ENCODE assay signal across 8 cellular contexts in the genomic region with DNA sequence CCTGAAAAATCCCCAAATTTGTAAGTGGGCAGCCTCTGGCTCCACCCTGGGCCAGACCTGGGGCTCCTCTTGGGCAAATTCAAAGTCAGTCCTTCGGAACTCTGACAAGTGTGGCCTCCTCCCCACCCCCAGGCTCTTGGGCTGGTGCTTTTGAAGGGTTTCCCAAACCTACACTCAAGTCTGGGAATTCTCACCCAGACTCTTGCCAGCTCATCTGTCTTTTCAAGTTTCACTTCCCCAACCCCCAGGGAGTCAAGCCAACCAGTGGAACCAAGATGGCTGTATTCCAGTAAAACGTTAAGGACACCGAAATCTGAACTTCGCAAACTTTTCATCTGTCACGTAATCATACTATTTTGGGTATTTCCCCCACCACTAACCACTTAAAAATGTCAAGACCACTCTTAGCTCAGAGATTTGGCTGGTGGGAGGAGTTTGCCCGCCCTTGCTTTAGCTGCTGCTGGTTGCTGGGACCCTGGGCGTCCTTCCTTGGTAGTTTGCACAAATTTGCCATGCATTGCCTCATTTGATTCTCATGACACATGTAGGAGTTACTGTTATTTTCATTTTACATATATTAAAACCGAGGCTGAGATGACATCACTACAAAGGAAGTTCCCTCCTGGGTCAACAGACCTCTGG. TPM values are rescaled to one million over a fixed set of nuclear protein-coding genes. Genes with fewer than 3 reads are reported as not detected.
DNase-seq lines count a peak whose midpoint lies in the region; ATAC-seq and TF ChIP-seq lines count a peak whose summit lies in the region.

No MANE protein-coding gene starts in this region.

- H3K27ac ChIP-seq in endodermal cell (ENCODE audit: low read depth, low read length): no peak overlapping the region

- H3K9ac ChIP-seq in endodermal cell (ENCODE audit: extremely low read depth, low read length, poor library complexity, severe bottlenecking): no peak overlapping the region

- H3K27ac Mint-ChIP-seq in endodermal cell: no peak overlapping the region

- ATAC-seq in HG03135 (IDR thresholded peaks at IDR 0.05; ENCODE audit: unreplicated experiment): peak; percentile 42

- 86 to 90% methylated on average over 6 to 8 of the region's 8 CpGs for WGBS in endodermal cell (ENCODE audit: insufficient coverage in 1 of 2, insufficient read length in 1 of 2), 2 experiments

- no peaks in the 10 kb centered on the region for H3K27me3 Mint-ChIP-seq in endodermal cell (ENCODE audit: insufficient read depth)

- H3K36me3 ChIP-seq in endodermal cell (ENCODE audit: control insufficient read depth, insufficient read depth, low read length): peaks cover 40% of the 10 kb centered on the region

- H3K4me3 ChIP-seq in endodermal cell (ENCODE audit: low read length): no peak overlapping the region

- H3K4me1 Mint-ChIP-seq in endodermal cell: peaks cover 14% of the 10 kb centered on the region

- H3K9me3 ChIP-seq in endodermal cell (ENCODE audit: control insufficient read depth, low read length): no peaks in the 10 kb centered on the region

- peaks cover 38% of the 10 kb centered on the region for H3K36me3 Mint-ChIP-seq in endodermal cell (ENCODE audit: low read depth)

- peak; percentile 90 for DNase-seq in activated naive CD4-positive, alpha-beta T cell treated with Interleukin-2 at 50 U/mL for 16 hours
- DNase-seq in activated naive CD4-positive, alpha-beta T cell (lab: John Stamatoyannopoulos, UW): no peak
- DNase-seq in T-helper 22 cell (ENCODE audit: low read depth): peak; percentile 83
- DNase-seq in endodermal cell: peak; percentile 44
- peak; percentile 41 to 80 for DNase-seq in stimulated activated CD4-positive, alpha-beta T cell treated with anti-CD3 and anti-CD28 coated beads, Interleukin-12 subunit alpha, Interleukin-12 subunit beta, amount 100 ng/mL, for 24 hours (ENCODE audit: low read depth in 2 of 2)
- DNase-seq in NCI-H446 treated with DMSO at 0.1 percent for 48 hours (lab: John Stamatoyannopoulos, UW): no peak
- no peak for DNase-seq in iPS-NIHi7 (ENCODE audit: extremely low spot score)

- TF ChIP-seq CTCF in endodermal cell (conservative IDR thresholded peaks at IDR 0.05): no peak

- no peaks in the 10 kb centered on the region for H3K4me1 ChIP-seq in endodermal cell (ENCODE audit: control insufficient read depth, insufficient read depth, low read length)

- H3K9me3 Mint-ChIP-seq in endodermal cell: no peaks in the 10 kb centered on the region

- H3K4me3 Mint-ChIP-seq in endodermal cell: no peak overlapping the region

- no peaks in the 10 kb centered on the region for H3K27me3 ChIP-seq in endodermal cell (ENCODE audit: control insufficient read depth, insufficient read depth, low read length, poor library complexity, severe bottlenecking)

RNA-seq across cellular contexts. Expression of gene MYO1G, which starts 1.7 kb away (rescaled TPM):
- under 1 TPM; 0.11 to 0.33 TPM for total RNA-seq in endodermal cell
- 0.07 TPM for polyA plus RNA-seq in endodermal cell (2013, experiment 1 of 2)
- polyA plus RNA-seq in endodermal cell (2013, experiment 2 of 2): 0.12 TPM

RNA-seq across cellular contexts. Expression of gene CCM2, which starts 19.5 kb away (rescaled TPM):
- total RNA-seq in endodermal cell: 10 to 100 TPM; 37.4 to 38.1 TPM
- 36.7 TPM for polyA plus RNA-seq in endodermal cell (2013, experiment 1 of 2)
- polyA plus RNA-seq in endodermal cell (2013, experiment 2 of 2): 40.5 TPM

Comparison
In these comparisons a context has a peak if more than half of its experiments do, and no peak if none do; other contexts are left out.
1. DNase-seq: peak in activated naive CD4-positive, alpha-beta T cell treated with Interleukin-2 at 50 U/mL for 16 hours (single experiment), T-helper 22 cell (single experiment), endodermal cell (single experiment) and stimulated activated CD4-positive, alpha-beta T cell treated with anti-CD3 and anti-CD28 coated beads, Interleukin-12 subunit alpha, Interleukin-12 subunit beta, amount 100 ng/mL, for 24 hours (2 of 2); none in activated naive CD4-positive, alpha-beta T cell (0 of 4), NCI-H446 treated with DMSO at 0.1 percent for 48 hours (single experiment) and iPS-NIHi7 (single experiment).